13 cellular contexts compared by ENCODE assay signal in genomic region chr10:95431900-95432342, GRCh38.
A peak's percentile ranks its signal among the peaks of the same experiment; 100 is the strongest.
DNase-seq lines count a peak whose midpoint lies in the region; ATAC-seq and TF ChIP-seq lines count a peak whose summit lies in the region.
"Had no signal": no experiment of that assay in that cellular context is flagged by ENCODE, and none has a peak within 500 bp of the region (broad histone marks: within the 10 kb centered on the region; RNA-seq: fewer than 3 reads in every experiment).

No MANE protein-coding gene starts in this region.

- peak; percentile 33 for DNase-seq in kidney glomerular epithelial cell (lab: John Stamatoyannopoulos, UW)
- DNase-seq in HuH-7 (ENCODE audit: low spot score) = no peak
- DNase-seq in ureter (ENCODE audit: low spot score) = no peak
- DNase-seq in spleen = no peak
- DNase-seq in iPS-NIHi11 (ENCODE audit: low spot score) = no peak
- DNase-seq: activated CD4-positive, alpha-beta memory T cell treated with anti-CD3 and anti-CD28 coated beads for 36 hours; amygdala; natural killer cell; NCI-H146; SHP77 treated with DMSO at 0.1 percent for 48 hours had no signal

- H3K27ac ChIP-seq in BLaER1 treated with 17β-estradiol and CSF1 and Interleukin-3, amounts not matched to agents 10 nM and 100 nM = no peak overlapping the region
- no peak overlapping the region for H3K27ac ChIP-seq in spleen

- peaks cover 38 to 81% (median 53%) of the 10 kb centered on the region in 10 experiments for H3K4me1 ChIP-seq in BLaER1 treated with 17β-estradiol and CSF1 and Interleukin-3, amounts not matched to agents 10 nM and 100 nM
- H3K4me1 ChIP-seq in spleen = peaks cover 0 to 28% (median 7%) of the 10 kb centered on the region in 6 donors

- ATAC-seq in GM21367 (IDR thresholded peaks at IDR 0.05; ENCODE audit: unreplicated experiment) (peak; percentile 37), HG03460 (IDR thresholded peaks at IDR 0.05; ENCODE audit: unreplicated experiment) (peak; percentile 48)
- ATAC-seq: natural killer cell had no signal

- 0 out of 22 replicates have a peak overlapping the region, but pooled peaks of 1 of the 11 experiments have one; percentile 31 for H3K9ac ChIP-seq in BLaER1 treated with 17β-estradiol and CSF1 and Interleukin-3, amounts not matched to agents 10 nM and 100 nM

- no peaks in the 10 kb centered on the region for H3K9me3 ChIP-seq in BLaER1 treated with 17β-estradiol and CSF1 and Interleukin-3, amounts not matched to agents 10 nM and 100 nM (replicated peaks in 1 of 11)
- no peaks in the 10 kb centered on the region for H3K9me3 ChIP-seq in spleen

- H4K20me1 ChIP-seq in BLaER1 treated with 17β-estradiol and CSF1 and Interleukin-3, amounts not matched to agents 10 nM and 100 nM = no peaks in the 10 kb centered on the region

- peak overlapping the region in 1 of 10 experiments; percentile 12; a peak in 2 of 20 replicates for H3K4me3 ChIP-seq in BLaER1 treated with 17β-estradiol and CSF1 and Interleukin-3, amounts not matched to agents 10 nM and 100 nM
- no peak overlapping the region for H3K4me3 ChIP-seq in spleen

- 78 to 91% (median 88%) methylated on average over 2 to 4 of the region's 4 CpGs for WGBS in spleen, 5 donors

- intact Hi-C loops in spleen (cut with DNase I; ENCODE audit: low total_unique reads) = loop anchor here (5.0 kb wide), 1 partner anchor 170 kb away; no protein-coding TSS in a partner anchor

- TF ChIP-seq POLR2A in spleen (IDR thresholded peaks at IDR 0.05) = no peak

- TF ChIP-seq CTCF in spleen (IDR thresholded peaks at IDR 0.05 in 8 of 11, conservative IDR thresholded peaks at IDR 0.05 in 3 of 11) = no peak

- H3K36me3 ChIP-seq in BLaER1 treated with 17β-estradiol and CSF1 and Interleukin-3, amounts not matched to agents 10 nM and 100 nM = 0 out of 22 replicates have a peak, but pooled peaks cover 0 to 7% (median 0%) of the 10 kb centered on the region in 11 experiments
- H3K36me3 ChIP-seq in spleen = no peaks in the 10 kb centered on the region

- H3K4me2 ChIP-seq in BLaER1 treated with 17β-estradiol and CSF1 and Interleukin-3, amounts not matched to agents 10 nM and 100 nM = peak overlapping the region; percentile 18 to 96 (median 72); a peak in 19 of 22 replicates

- no peaks in the 10 kb centered on the region for H3K27me3 ChIP-seq in BLaER1 treated with 17β-estradiol and CSF1 and Interleukin-3, amounts not matched to agents 10 nM and 100 nM
- no peaks in the 10 kb centered on the region for H3K27me3 ChIP-seq in spleen (replicated peaks in 1 of 7)
